In the genomic region with DNA sequence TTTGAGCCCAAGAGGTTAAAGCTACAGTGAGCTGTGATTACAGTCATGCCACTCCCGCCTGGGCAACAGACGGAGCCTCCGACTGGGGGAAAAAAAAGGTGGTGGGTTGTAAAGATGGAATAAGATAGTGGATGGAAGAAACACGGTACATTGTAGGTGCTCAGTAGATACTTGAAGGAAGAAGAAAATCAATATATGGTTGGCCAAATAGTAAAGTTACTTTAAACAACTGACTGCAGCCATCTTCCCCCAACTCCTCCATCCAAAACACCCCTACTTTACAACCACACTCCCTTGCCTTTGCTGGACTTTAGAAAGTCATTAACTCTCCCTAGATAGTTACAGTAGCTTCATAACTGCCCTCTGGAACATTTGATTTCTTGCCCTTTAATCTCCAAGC, we compare ENCODE assay signal across 17 cellular contexts. TPM values are rescaled to one million over a fixed set of nuclear protein-coding genes. Genes with fewer than 3 reads are reported as not detected.
DNase-seq lines count a peak whose midpoint lies in the region; ATAC-seq and TF ChIP-seq lines count a peak whose summit lies in the region.
"Had no signal": no experiment of that assay in that cellular context is flagged by ENCODE, and none has a peak within 500 bp of the region (broad histone marks: within the 10 kb centered on the region; RNA-seq: fewer than 3 reads in every experiment).

No MANE protein-coding gene starts in this region.

- no peak for TF ChIP-seq CTCF in endodermal cell (conservative IDR thresholded peaks at IDR 0.05)

- CTCF ChIA-PET in CD8-positive, alpha-beta memory T cell (lab: Charles Lee): interaction anchor here (1.3 to 8.0 kb wide), 3 partner anchors 9 to 55 kb away, joined by 3 to 57 read pairs (median 16); a partner anchor contains a TSS

- H3K4me3 Mint-ChIP-seq in T-helper 2 cell treated with Interferon-gamma antibody and Interleukin-4, amounts not matched to agents 5 μg/mL and 100 μg/mL, for 36 hours: no peak overlapping the region
- peak overlapping the region in 3 of 7 donors; percentile 4 to 68 (median 20) for H3K4me3 Mint-ChIP-seq in CD8-positive, alpha-beta memory T cell
- H3K4me3 Mint-ChIP-seq in endodermal cell: no peak overlapping the region
- H3K4me3 Mint-ChIP-seq in naive thymus-derived CD8-positive, alpha-beta T cell: peak overlapping the region in 2 of 10 donors; percentile 13 to 43

- no peak overlapping the region for H3K27ac ChIP-seq in CD8-positive, alpha-beta memory T cell (ENCODE audit: low read depth, low read length)
- H3K27ac ChIP-seq in endodermal cell (ENCODE audit: low read depth, low read length): no peak overlapping the region
- H3K27ac ChIP-seq: BLaER1, GM23248 had no signal

- peak overlapping the region; percentile 13 for H3K27ac Mint-ChIP-seq in T-helper 2 cell treated with Interferon-gamma antibody and Interleukin-4, amounts not matched to agents 5 μg/mL and 100 μg/mL, for 36 hours
- peak overlapping the region in 6 of 8 donors; percentile 24 to 98 (median 67) for H3K27ac Mint-ChIP-seq in CD8-positive, alpha-beta memory T cell
- no peak overlapping the region for H3K27ac Mint-ChIP-seq in endodermal cell
- peak overlapping the region in 7 of 10 donors; percentile 8 to 100 (median 74) for H3K27ac Mint-ChIP-seq in naive thymus-derived CD8-positive, alpha-beta T cell

- H3K9ac ChIP-seq in endodermal cell (ENCODE audit: extremely low read depth, low read length, poor library complexity, severe bottlenecking): no peak overlapping the region
- H3K9ac ChIP-seq: BLaER1, GM23248 had no signal

- H3K27me3 ChIP-seq in CD8-positive, alpha-beta memory T cell (ENCODE audit: insufficient read depth, low read length, poor library complexity, severe bottlenecking): no peaks in the 10 kb centered on the region
- H3K27me3 ChIP-seq in endodermal cell (ENCODE audit: control insufficient read depth, insufficient read depth, low read length, poor library complexity, severe bottlenecking): no peaks in the 10 kb centered on the region
- H3K27me3 ChIP-seq: BLaER1 had no signal

- peaks cover 25% of the 10 kb centered on the region for H3K4me1 Mint-ChIP-seq in T-helper 2 cell treated with Interferon-gamma antibody and Interleukin-4, amounts not matched to agents 5 μg/mL and 100 μg/mL, for 36 hours (ENCODE audit: low read depth)
- peaks cover 25 to 40% (median 32%) of the 10 kb centered on the region in 3 donors for H3K4me1 Mint-ChIP-seq in CD8-positive, alpha-beta memory T cell
- H3K4me1 Mint-ChIP-seq in endodermal cell: peaks cover 10% of the 10 kb centered on the region
- peaks cover 14 to 42% (median 35%) of the 10 kb centered on the region in 4 donors for H3K4me1 Mint-ChIP-seq in naive thymus-derived CD8-positive, alpha-beta T cell

- H3K36me3 ChIP-seq in CD8-positive, alpha-beta memory T cell (ENCODE audit: insufficient read depth, low read length): no peaks in the 10 kb centered on the region
- peaks cover 6% of the 10 kb centered on the region for H3K36me3 ChIP-seq in endodermal cell (ENCODE audit: control insufficient read depth, insufficient read depth, low read length)

- no peak for DNase-seq in T-helper 2 cell treated with Interferon-gamma antibody and Interleukin-4, amounts not matched to agents 5 μg/mL and 100 μg/mL, for 36 hours (ENCODE audit: low spot score)
- DNase-seq in T-helper 2 cell (no peak), endodermal cell (peak; percentile 33), MV-4-11 (lab: John Stamatoyannopoulos, UW) (no peak), left lobe of liver (ENCODE audit: low spot score) (no peak), Right ventricle myocardium inferior (ENCODE audit: missing footprints) (no peak)
- no peak for DNase-seq in CD8-positive, alpha-beta memory T cell
- DNase-seq in naive thymus-derived CD8-positive, alpha-beta T cell: no peak
- DNase-seq: GM23248, KG1, NCI-H1048, NCI-H1436 treated with DMSO at 0.1 percent for 48 hours, NCI-H2029 treated with DMSO at 0.1 percent for 48 hours, NCI-H774, PC-3 had no signal

- no peak overlapping the region for H3K4me3 ChIP-seq in CD8-positive, alpha-beta memory T cell (ENCODE audit: low read length)
- H3K4me3 ChIP-seq in endodermal cell (ENCODE audit: low read length): no peak overlapping the region
- H3K4me3 ChIP-seq: BLaER1, GM23248 had no signal

- no peaks in the 10 kb centered on the region for H3K9me3 ChIP-seq in CD8-positive, alpha-beta memory T cell (ENCODE audit: low read length)
- no peaks in the 10 kb centered on the region for H3K9me3 ChIP-seq in endodermal cell (ENCODE audit: control insufficient read depth, low read length)
- H3K9me3 ChIP-seq: BLaER1 had no signal

- ATAC-seq in naive thymus-derived CD8-positive, alpha-beta T cell: no peak
- ATAC-seq in left lobe of liver: no peak
- no peak for ATAC-seq in Right ventricle myocardium inferior
- ATAC-seq: HCT116, PC-3 had no signal

- no peaks in the 10 kb centered on the region for H3K27me3 Mint-ChIP-seq in T-helper 2 cell treated with Interferon-gamma antibody and Interleukin-4, amounts not matched to agents 5 μg/mL and 100 μg/mL, for 36 hours (ENCODE audit: low read depth)
- H3K27me3 Mint-ChIP-seq in CD8-positive, alpha-beta memory T cell: peaks cover 0 to 2% of the 10 kb centered on the region in 2 donors
- H3K27me3 Mint-ChIP-seq in endodermal cell (ENCODE audit: insufficient read depth): no peaks in the 10 kb centered on the region
- H3K27me3 Mint-ChIP-seq in naive thymus-derived CD8-positive, alpha-beta T cell: peaks cover 0 to 2% (median 0%) of the 10 kb centered on the region in 5 donors

- H3K9me3 Mint-ChIP-seq in T-helper 2 cell treated with Interferon-gamma antibody and Interleukin-4, amounts not matched to agents 5 μg/mL and 100 μg/mL, for 36 hours: no peaks in the 10 kb centered on the region
- peaks cover 0 to 2% (median 0%) of the 10 kb centered on the region in 5 donors for H3K9me3 Mint-ChIP-seq in CD8-positive, alpha-beta memory T cell
- peaks cover 3% of the 10 kb centered on the region for H3K9me3 Mint-ChIP-seq in endodermal cell
- H3K9me3 Mint-ChIP-seq in naive thymus-derived CD8-positive, alpha-beta T cell: no peaks in the 10 kb centered on the region

- H3K36me3 Mint-ChIP-seq in T-helper 2 cell treated with Interferon-gamma antibody and Interleukin-4, amounts not matched to agents 5 μg/mL and 100 μg/mL, for 36 hours (ENCODE audit: low read depth): peaks cover 19% of the 10 kb centered on the region
- H3K36me3 Mint-ChIP-seq in CD8-positive, alpha-beta memory T cell: peaks cover 0 to 17% (median 0%) of the 10 kb centered on the region in 3 donors
- H3K36me3 Mint-ChIP-seq in endodermal cell (ENCODE audit: low read depth): no peaks in the 10 kb centered on the region
- peaks cover 0 to 5% (median 0%) of the 10 kb centered on the region in 3 donors for H3K36me3 Mint-ChIP-seq in naive thymus-derived CD8-positive, alpha-beta T cell

- peaks cover 28% of the 10 kb centered on the region for H3K4me1 ChIP-seq in CD8-positive, alpha-beta memory T cell (ENCODE audit: insufficient read depth, low read length)
- H3K4me1 ChIP-seq in endodermal cell (ENCODE audit: control insufficient read depth, insufficient read depth, low read length): no peaks in the 10 kb centered on the region

- intact Hi-C loops in Right ventricle myocardium inferior (cut with DNase I): loop anchor here (5.0 kb wide), 1 partner anchor 292 kb away; a partner anchor contains a TSS

- 94 to 95% methylated on average over 3 to 4 of the region's 4 CpGs for WGBS in endodermal cell (ENCODE audit: insufficient coverage in 1 of 2, insufficient read length in 1 of 2), 2 experiments

- POLR2A ChIA-PET in CD8-positive, alpha-beta memory T cell (lab: Charles Lee): no interaction called here
- POLR2A ChIA-PET in naive thymus-derived CD8-positive, alpha-beta T cell (lab: Charles Lee): interaction anchor here (0.7 to 3.0 kb wide), 2 partner anchors 8 to 14 kb away, joined by 3 to 29 read pairs; a partner anchor contains a TSS

RNA-seq across cellular contexts. Expression of a gene that starts 2.5 kb away (rescaled TPM):
- total RNA-seq in CD8-positive, alpha-beta memory T cell: 100 to 1,000 TPM; 101 to 105 TPM
- 49.0 TPM for polyA plus RNA-seq in CD8-positive, alpha-beta memory T cell
- 10 to 100 TPM; 81.6 to 92.6 TPM for total RNA-seq in endodermal cell
- polyA plus RNA-seq in endodermal cell (2013, experiment 1 of 2): 78.1 TPM
- 68.1 TPM for polyA plus RNA-seq in endodermal cell (2013, experiment 2 of 2)
- 100 to 1,000 TPM; 106 to 126 TPM for total RNA-seq in naive thymus-derived CD8-positive, alpha-beta T cell
- polyA plus RNA-seq in naive thymus-derived CD8-positive, alpha-beta T cell: 10 to 100 TPM; 31.8 to 50.9 (median 44.9) TPM
- 24.7 TPM for total RNA-seq in left lobe of liver
- total RNA-seq in Right ventricle myocardium inferior: 40.4 TPM

RNA-seq across cellular contexts. Expression of a gene that starts 8.5 kb away (rescaled TPM):
- total RNA-seq in CD8-positive, alpha-beta memory T cell: 10 to 100 TPM; 38.9 to 40.2 TPM
- 16.1 TPM for polyA plus RNA-seq in CD8-positive, alpha-beta memory T cell
- total RNA-seq in endodermal cell: 10 to 100 TPM; 38.5 to 52.2 TPM
- 28.7 TPM for polyA plus RNA-seq in endodermal cell (2013, experiment 1 of 2)
- 21.7 TPM for polyA plus RNA-seq in endodermal cell (2013, experiment 2 of 2)
- total RNA-seq in naive thymus-derived CD8-positive, alpha-beta T cell: 10 to 100 TPM; 23.0 to 23.1 TPM
- polyA plus RNA-seq in naive thymus-derived CD8-positive, alpha-beta T cell: 10 to 100 TPM; 13.6 to 24.2 (median 21.9) TPM
- 20.8 TPM for total RNA-seq in left lobe of liver
- 26.6 TPM for total RNA-seq in Right ventricle myocardium inferior

RNA-seq across cellular contexts. Expression of a gene that starts 40.9 kb away (rescaled TPM):
- total RNA-seq in CD8-positive, alpha-beta memory T cell: 100 to 1,000 TPM; 170 to 175 TPM
- polyA plus RNA-seq in CD8-positive, alpha-beta memory T cell: 229 TPM
- 10 to 100 TPM; 25.5 to 27.6 TPM for total RNA-seq in endodermal cell
- 28.0 TPM for polyA plus RNA-seq in endodermal cell (2013, experiment 1 of 2)
- 27.2 TPM for polyA plus RNA-seq in endodermal cell (2013, experiment 2 of 2)
- total RNA-seq in naive thymus-derived CD8-positive, alpha-beta T cell: 10 to 100 TPM; 78.4 to 79.3 TPM
- polyA plus RNA-seq in naive thymus-derived CD8-positive, alpha-beta T cell: 100 to 1,000 TPM; 125 to 175 (median 144) TPM
- total RNA-seq in left lobe of liver: 15.5 TPM
- 25.6 TPM for total RNA-seq in Right ventricle myocardium inferior

RNA-seq across cellular contexts. Expression of a gene that starts 55.6 kb away (rescaled TPM):
- 10 to 100 TPM; 45.6 to 46.0 TPM for total RNA-seq in CD8-positive, alpha-beta memory T cell
- 43.8 TPM for polyA plus RNA-seq in CD8-positive, alpha-beta memory T cell
- total RNA-seq in endodermal cell: 10 to 100 TPM; 20.9 to 27.9 TPM
- 22.2 TPM for polyA plus RNA-seq in endodermal cell (2013, experiment 1 of 2)
- 20.2 TPM for polyA plus RNA-seq in endodermal cell (2013, experiment 2 of 2)
- 100 to 1,000 TPM in 1 of 2 experiments, 10 to 100 TPM in 1; 98.7 to 101 TPM for total RNA-seq in naive thymus-derived CD8-positive, alpha-beta T cell
- 10 to 100 TPM; 33.4 to 39.0 (median 38.9) TPM for polyA plus RNA-seq in naive thymus-derived CD8-positive, alpha-beta T cell
- 45.9 TPM for total RNA-seq in left lobe of liver
- total RNA-seq in Right ventricle myocardium inferior: 28.9 TPM
